Comparison of ENCODE assay signal across 33 cellular contexts in the genomic region with DNA sequence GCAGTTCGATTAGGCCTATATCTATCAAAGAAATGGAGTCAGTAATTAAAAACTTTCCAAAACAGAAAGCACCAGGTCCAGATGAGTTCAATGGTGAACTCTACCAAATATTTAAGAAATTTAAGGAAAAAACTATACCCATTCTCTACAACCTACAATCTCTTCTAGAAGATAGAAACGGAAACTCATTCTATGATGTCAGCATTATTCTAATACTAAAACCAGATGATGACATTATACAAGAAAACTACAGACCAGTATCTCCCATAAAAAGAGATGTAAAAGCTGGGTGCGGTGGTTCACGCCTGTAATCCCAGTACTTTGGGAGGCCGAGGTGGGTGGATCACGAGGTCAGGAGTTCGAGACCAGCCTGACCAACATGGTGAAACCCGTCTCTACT.
"Had no signal": no experiment of that assay in that cellular context is flagged by ENCODE, and none has a peak within 500 bp of the region (broad histone marks: within the 10 kb centered on the region; RNA-seq: fewer than 3 reads in every experiment).

No MANE protein-coding gene starts in this region.

- H3K4me1 ChIP-seq: adrenal gland, ascending aorta, body of pancreas, breast epithelium had no signal

- H3K27me3 ChIP-seq: adrenal gland, ascending aorta, body of pancreas, brain microvascular endothelial cell, breast epithelium, cardiac muscle cell had no signal

- DNase-seq: activated effector memory CD4-positive, alpha-beta T cell treated with anti-CD3 and anti-CD28 coated beads, Interleukin-2, amount 50 U/mL, for 16 hours; activated effector memory CD4-positive, alpha-beta T cell treated with Interleukin-2 at 50 U/mL for 16 hours; activated gamma-delta T cell; activated gamma-delta T cell treated with Interleukin-2 at 50 U/mL for 16 hours; activated naive CD4-positive, alpha-beta T cell; activated naive CD4-positive, alpha-beta T cell treated with anti-CD3 and anti-CD28 coated beads for 36 hours; activated naive CD4-positive, alpha-beta T cell treated with anti-CD3 and anti-CD28 coated beads, Interleukin-2, amount 10 ng/mL, durations not matched to agents 7 days and 5 days; activated naive CD4-positive, alpha-beta T cell treated with anti-CD3 and anti-CD28 coated beads, Interleukin-2, amount 50 U/mL, for 16 hours; activated naive CD4-positive, alpha-beta T cell treated with Interleukin-2 at 50 U/mL for 16 hours; activated naive CD8-positive, alpha-beta T cell treated with anti-CD3 and anti-CD28 coated beads for 36 hours; activated naive CD8-positive, alpha-beta T cell treated with anti-CD3 and anti-CD28 coated beads, Interleukin-2, amount 10 ng/mL, durations not matched to agents 7 days and 5 days; activated naive CD8-positive, alpha-beta T cell treated with anti-CD3 and anti-CD28 coated beads, Interleukin-2, amount 50 U/mL, for 24 hours; activated T-cell treated with anti-CD3 and anti-CD28 coated beads, Interleukin-2, amount 50 U/mL, for 1 hour; activated T-cell treated with anti-CD3 and anti-CD28 coated beads, Interleukin-2, amount 50 U/mL, for 24 hours; activated T-cell treated with anti-CD3 and anti-CD28 coated beads, Interleukin-2, amount 50 U/mL, for 4 hours; activated T-cell treated with anti-CD3 and anti-CD28 coated beads, Interleukin-2, amount 50 U/mL, for 48 hours; activated T-cell treated with anti-CD3 and anti-CD28 coated beads, Interleukin-2, amount 50 U/mL, for 72 hours; adrenal gland; amniotic stem cell; amygdala; anterior cingulate cortex; aorta; body of pancreas; brain microvascular endothelial cell; caudate nucleus; central memory CD4-positive, alpha-beta T cell; cerebellar nuclear complex had no signal

- H3K4me3 ChIP-seq: adrenal gland, ascending aorta, body of pancreas, breast epithelium, cardiac muscle cell had no signal

- H3K9me3 ChIP-seq: ascending aorta, body of pancreas, breast epithelium had no signal

- ATAC-seq: activated naive CD4-positive, alpha-beta T cell treated with anti-CD3 and anti-CD28 coated beads, Interleukin-2, amount 50 U/mL, for 72 hours; activated naive CD8-positive, alpha-beta T cell treated with anti-CD3 and anti-CD28 coated beads, Interleukin-2, amount 50 U/mL, for 24 hours; activated T-cell treated with anti-CD3 and anti-CD28 coated beads, Interleukin-2, amount 50 U/mL, for 4 hours; activated T-cell treated with anti-CD3 and anti-CD28 coated beads, Interleukin-2, amount 50 U/mL, for 72 hours; activated T-helper 17 cell treated with anti-CD3 and anti-CD28 coated beads, Interleukin-2, amount 50 U/mL, for 72 hours; body of pancreas had no signal

- FAIRE-seq: bronchial epithelial cell had no signal

- H3K27ac ChIP-seq: adrenal gland, ascending aorta, body of pancreas, brain microvascular endothelial cell, breast epithelium, cardiac muscle cell had no signal

- H3K36me3 ChIP-seq: adrenal gland, ascending aorta, brain microvascular endothelial cell, breast epithelium had no signal
